Comparison of ENCODE assay signal across 25 cellular contexts in genomic region chr18:65287642-65288041, GRCh38.
DNase-seq lines count a peak whose midpoint lies in the region; ATAC-seq lines count a peak whose summit lies in the region.
"Had no signal": no experiment of that assay in that cellular context is flagged by ENCODE, and none has a peak within 500 bp of the region (broad histone marks: within the 10 kb centered on the region; RNA-seq: fewer than 3 reads in every experiment).

No MANE protein-coding gene starts in this region.

- no peak overlapping the region for H3K27ac Mint-ChIP-seq in activated CD4-positive, alpha-beta T cell treated with anti-CD3 and anti-CD28 coated beads for 36 hours
- H3K27ac Mint-ChIP-seq: activated naive CD4-positive, alpha-beta T cell treated with anti-CD3 and anti-CD28 coated beads, Interleukin-2, amount 50 U/mL, for 24 hours; T-helper 2 cell treated with Interferon-gamma antibody and Interleukin-4, amounts not matched to agents 5 μg/mL and 100 μg/mL, for 36 hours had no signal

- CTCF ChIA-PET in activated CD4-positive, alpha-beta T cell treated with anti-CD3 and anti-CD28 coated beads for 36 hours (lab: Charles Lee), result no interaction called here

- no peaks in the 10 kb centered on the region for H3K27me3 Mint-ChIP-seq in activated CD4-positive, alpha-beta T cell treated with anti-CD3 and anti-CD28 coated beads for 36 hours
- H3K27me3 Mint-ChIP-seq: activated naive CD4-positive, alpha-beta T cell treated with anti-CD3 and anti-CD28 coated beads, Interleukin-2, amount 50 U/mL, for 24 hours; CD8-positive, alpha-beta memory T cell had no signal

- ATAC-seq in activated CD4-positive, alpha-beta T cell treated with anti-CD3 and anti-CD28 coated beads for 36 hours, result no peak
- ATAC-seq in HG02973 (IDR thresholded peaks at IDR 0.05; ENCODE audit: unreplicated experiment), result no peak
- ATAC-seq: foreskin keratinocyte, left ventricle myocardium superior, Panc1 had no signal

- POLR2A ChIA-PET in activated CD4-positive, alpha-beta T cell treated with anti-CD3 and anti-CD28 coated beads for 36 hours (lab: Charles Lee), result no interaction called here

- intact Hi-C loops in activated CD4-positive, alpha-beta T cell treated with anti-CD3 and anti-CD28 coated beads for 36 hours (cut with DNase I, micrococcal nuclease), result no loop called here

- no peaks in the 10 kb centered on the region for H3K36me3 Mint-ChIP-seq in activated CD4-positive, alpha-beta T cell treated with anti-CD3 and anti-CD28 coated beads for 36 hours (ENCODE audit: low read depth)
- H3K36me3 Mint-ChIP-seq: activated naive CD4-positive, alpha-beta T cell treated with anti-CD3 and anti-CD28 coated beads, Interleukin-2, amount 50 U/mL, for 24 hours; CD8-positive, alpha-beta memory T cell had no signal

- H3K4me3 Mint-ChIP-seq in activated CD4-positive, alpha-beta T cell treated with anti-CD3 and anti-CD28 coated beads for 36 hours, result no peak overlapping the region
- H3K4me3 Mint-ChIP-seq: activated naive CD4-positive, alpha-beta T cell treated with anti-CD3 and anti-CD28 coated beads, Interleukin-2, amount 50 U/mL, for 24 hours; CD8-positive, alpha-beta memory T cell; T-helper 2 cell treated with Interferon-gamma antibody and Interleukin-4, amounts not matched to agents 5 μg/mL and 100 μg/mL, for 36 hours had no signal

- peaks cover 6% of the 10 kb centered on the region for H3K9me3 Mint-ChIP-seq in activated CD4-positive, alpha-beta T cell treated with anti-CD3 and anti-CD28 coated beads for 36 hours (ENCODE audit: low read depth)
- H3K9me3 Mint-ChIP-seq: activated naive CD4-positive, alpha-beta T cell treated with anti-CD3 and anti-CD28 coated beads, Interleukin-2, amount 50 U/mL, for 24 hours had no signal

- DNase-seq in DMS153 treated with DMSO at 0.1 percent for 48 hours (lab: John Stamatoyannopoulos, UW; ENCODE audit: unreplicated experiment) (peak; percentile 39), NCI-H128 (lab: John Stamatoyannopoulos, UW; ENCODE audit: unreplicated experiment) (peak; percentile 34), NCI-H345 (lab: John Stamatoyannopoulos, UW) (peak; percentile 84), SHP77 (lab: John Stamatoyannopoulos, UW) (peak; percentile 22 to 30), T1000 (lab: John Stamatoyannopoulos, UW) (no peak), H4 (ENCODE audit: low spot score) (no peak)
- no peak for DNase-seq in activated CD4-positive, alpha-beta T cell treated with anti-CD3 and anti-CD28 coated beads for 36 hours
- DNase-seq: ACHN; amygdala; BE2C; brain microvascular endothelial cell; CD8-positive, alpha-beta memory T cell; dorsolateral prefrontal cortex; foreskin keratinocyte; head of caudate nucleus; left ventricle myocardium superior; NCI-H2227 treated with DMSO at 0.1 percent for 48 hours; Right ventricle myocardium superior; small intestine; stimulated activated naive CD4-positive, alpha-beta T cell treated with Interleukin-2 at 50 U/mL for 16 hours; upper lobe of left lung had no signal

- no peaks in the 10 kb centered on the region for H3K4me1 Mint-ChIP-seq in activated CD4-positive, alpha-beta T cell treated with anti-CD3 and anti-CD28 coated beads for 36 hours
- H3K4me1 Mint-ChIP-seq: activated naive CD4-positive, alpha-beta T cell treated with anti-CD3 and anti-CD28 coated beads, Interleukin-2, amount 50 U/mL, for 24 hours; CD8-positive, alpha-beta memory T cell had no signal

Comparison
In these comparisons a context has a peak if more than half of its experiments do, and no peak if none do; other contexts are left out.
1. DNase-seq: peak in DMS153 treated with DMSO at 0.1 percent for 48 hours (single experiment), NCI-H128 (single experiment), NCI-H345 (single experiment) and SHP77 (2 of 2); none in T1000 (single experiment), activated CD4-positive, alpha-beta T cell treated with anti-CD3 and anti-CD28 coated beads for 36 hours (single experiment) and H4 (single experiment).